7 cellular contexts compared by ENCODE assay signal in the genomic region with DNA sequence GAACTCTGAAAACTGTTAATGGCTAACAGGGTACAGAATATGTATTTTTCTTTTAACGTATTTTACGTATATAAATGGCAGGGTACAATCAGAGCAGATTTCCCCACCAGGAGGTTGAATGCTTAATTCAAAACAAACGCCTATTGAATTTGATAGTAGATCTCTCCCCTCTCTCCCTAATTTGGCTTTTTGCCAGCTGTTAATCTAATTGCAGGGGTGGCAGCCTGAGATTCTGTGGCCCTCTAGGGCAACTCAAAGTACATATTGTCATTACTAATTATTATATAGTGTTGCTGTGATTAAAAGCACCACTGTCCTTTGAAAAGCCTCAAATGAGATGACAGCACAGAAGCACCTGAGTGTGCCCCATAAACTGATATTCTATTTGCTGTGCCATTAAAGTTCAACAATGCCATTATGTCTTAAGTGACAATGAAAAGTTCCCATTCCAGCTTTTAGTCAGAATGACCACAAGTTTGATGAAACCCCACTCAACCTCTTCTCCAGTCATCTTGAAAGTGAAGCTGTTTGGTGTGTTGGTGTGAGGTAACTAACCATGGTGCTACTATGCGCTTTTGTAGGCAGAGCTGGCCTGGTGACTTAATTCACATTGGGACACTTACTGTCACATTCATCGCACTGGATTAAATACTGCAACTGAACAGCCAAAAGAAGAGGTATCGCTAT.
DNase-seq lines count a peak whose midpoint lies in the region; ATAC-seq and TF ChIP-seq lines count a peak whose summit lies in the region.

No MANE protein-coding gene starts in this region.

- H3K4me1 ChIP-seq in KMS-11 (ENCODE audit: low read depth, poor library complexity, severe bottlenecking) (peaks cover 39% of the 10 kb centered on the region), urinary bladder (ENCODE audit: insufficient read depth) (no peaks in the 10 kb centered on the region)

- no peak overlapping the region; the same call in 1 of the 2 replicates for H3K27ac ChIP-seq in KMS-11
- peak overlapping the region; percentile 53 for H3K27ac ChIP-seq in urinary bladder (ENCODE audit: low read depth)

- peak; percentile 10 for DNase-seq in activated T-helper 9 cell treated with anti-CD3 and anti-CD28 coated beads, Interleukin-2, amount 50 U/mL, for 16 hours (ENCODE audit: low read depth)
- DNase-seq in left cardiac atrium (no peak), cortex of kidney (lab: John Stamatoyannopoulos, UW) (no peak)

- ATAC-seq in GM18508 (IDR thresholded peaks at IDR 0.05; ENCODE audit: insufficient read depth, unreplicated experiment), result peak; percentile 47
- peak; percentile 51 for ATAC-seq in GM21423 (IDR thresholded peaks at IDR 0.05; ENCODE audit: unreplicated experiment)
- no peak for ATAC-seq in left cardiac atrium

- no peak for TF ChIP-seq CTCF in KMS-11 (conservative IDR thresholded peaks at IDR 0.05; ENCODE audit: low read depth, low read length)

- intact Hi-C loops in left cardiac atrium (cut with DNase I), result no loop called here

- H2AFZ ChIP-seq in KMS-11 (ENCODE audit: low read depth), result no peak overlapping the region

- H3K4me2 ChIP-seq in KMS-11, result peak overlapping the region; percentile 58

- H4K20me1 ChIP-seq in KMS-11 (ENCODE audit: insufficient read depth), result no peaks in the 10 kb centered on the region

- H3K4me3 ChIP-seq in KMS-11 (IDR thresholded peaks at IDR 0.05; ENCODE audit: insufficient read depth, low read depth, low read length), result no peak overlapping the region
- no peak overlapping the region for H3K4me3 ChIP-seq in urinary bladder (ENCODE audit: low read depth, low read length)

- H3K27me3 ChIP-seq in KMS-11 (ENCODE audit: insufficient read depth, low read depth), result peaks cover 5% of the 10 kb centered on the region; the same call in 1 of the 2 replicates

- H3K9ac ChIP-seq in KMS-11, result no peak overlapping the region

- no peaks in the 10 kb centered on the region for H3K79me2 ChIP-seq in KMS-11 (ENCODE audit: insufficient read depth, low read depth)

- WGBS in urinary bladder, result 90% methylated on average over 6 of the region's 6 CpGs

- H3K36me3 ChIP-seq in KMS-11 (ENCODE audit: insufficient read depth), result no peaks in the 10 kb centered on the region
- no peaks in the 10 kb centered on the region for H3K36me3 ChIP-seq in urinary bladder (ENCODE audit: insufficient read depth)

Comparison
In these comparisons a context has a peak if more than half of its experiments do, and no peak if none do; other contexts are left out.
1. ATAC-seq: peak in GM18508 (single experiment) and GM21423 (single experiment); none in left cardiac atrium (0 of 2).